10 cellular contexts compared by ENCODE assay signal in genomic region chr2:160039166-160039903, GRCh38. TPM values are rescaled to one million over a fixed set of nuclear protein-coding genes. Genes with fewer than 3 reads are reported as not detected.
DNase-seq lines count a peak whose midpoint lies in the region; ATAC-seq, FAIRE-seq and TF ChIP-seq lines count a peak whose summit lies in the region.
"Had no signal": no experiment of that assay in that cellular context is flagged by ENCODE, and none has a peak within 500 bp of the region (broad histone marks: within the 10 kb centered on the region; RNA-seq: fewer than 3 reads in every experiment).

No MANE protein-coding gene starts in this region.

- H2BK15ac ChIP-seq in mesendoderm (replicated peaks; ENCODE audit: low read depth): no peak overlapping the region

- H3K18ac ChIP-seq in mesendoderm (ENCODE audit: low read length): no peak overlapping the region

- no peak overlapping the region for H2AK5ac ChIP-seq in mesendoderm (ENCODE audit: low read length)

- H3K23ac ChIP-seq in mesendoderm (ENCODE audit: low read length): no peak overlapping the region

- no peaks in the 10 kb centered on the region for H3K79me2 ChIP-seq in mesendoderm (ENCODE audit: control insufficient read depth, insufficient read depth, low read length)

- no CpG with 5 or more reads among the region's 6 CpGs for WGBS in mesendoderm (ENCODE audit: extremely low coverage, insufficient coverage, low lambda C conversion rate)

- TF ChIP-seq CTCF in bronchial epithelial cell (IDR thresholded peaks at IDR 0.05; ENCODE audit: insufficient read depth, low read length, severe bottlenecking): no peak

- H3K36me3 ChIP-seq in bronchial epithelial cell (ENCODE audit: control insufficient read depth, insufficient read depth, low read length): peaks cover 2% of the 10 kb centered on the region
- no peaks in the 10 kb centered on the region for H3K36me3 ChIP-seq in mesendoderm (ENCODE audit: control insufficient read depth, insufficient read depth, low read length)

- no peak for TF ChIP-seq POLR2A in GM12892 (IDR thresholded peaks at IDR 0.05; ENCODE audit: low read depth, low read length)

- H3K4ac ChIP-seq in mesendoderm (ENCODE audit: low read depth, low read length): no peak overlapping the region

- H3K56ac ChIP-seq in mesendoderm (ENCODE audit: low read length): no peak overlapping the region

- H4K5ac ChIP-seq in mesendoderm (ENCODE audit: low read length): no peak overlapping the region

- H3K4me2 ChIP-seq in mesendoderm (ENCODE audit: low read length): no peak overlapping the region

- no peaks in the 10 kb centered on the region for H3K27me3 ChIP-seq in bronchial epithelial cell (ENCODE audit: control insufficient read depth, insufficient read depth, low read length)
- no peaks in the 10 kb centered on the region for H3K27me3 ChIP-seq in mesendoderm (ENCODE audit: insufficient read depth, low read length, poor library complexity)

- H3K4me3 ChIP-seq in bronchial epithelial cell (ENCODE audit: low read depth, low read length) (no peak overlapping the region), mesendoderm (ENCODE audit: low read length) (no peak overlapping the region)
- H3K4me3 ChIP-seq: psoas muscle had no signal

- H3K9ac ChIP-seq in mesendoderm (ENCODE audit: low read length): no peak overlapping the region

- H3K4me1 ChIP-seq in mesendoderm (ENCODE audit: control insufficient read depth, low read depth, low read length): no peaks in the 10 kb centered on the region

- FAIRE-seq in bronchial epithelial cell (lab: Jason Lieb, UNC) (no peak), GM12892 (lab: Jason Lieb, UNC) (no peak)

- H2BK5ac ChIP-seq in mesendoderm (ENCODE audit: low read length): no peak overlapping the region

- H4K8ac ChIP-seq in mesendoderm (ENCODE audit: low read depth, low read length): no peak overlapping the region

- H3K79me1 ChIP-seq in mesendoderm (ENCODE audit: low read length): no peaks in the 10 kb centered on the region

- no peak overlapping the region for H3K27ac ChIP-seq in mesendoderm (ENCODE audit: low read depth, low read length)
- H3K27ac ChIP-seq: psoas muscle had no signal

- no peak overlapping the region for H2BK120ac ChIP-seq in mesendoderm (ENCODE audit: low read depth, low read length)

- no peak for ATAC-seq in GM21515 (IDR thresholded peaks at IDR 0.05; ENCODE audit: unreplicated experiment)
- ATAC-seq: activated T-helper 17 cell treated with anti-CD3 and anti-CD28 coated beads, Interleukin-2, amount 50 U/mL, for 72 hours; psoas muscle had no signal

- DNase-seq in DMS153 (lab: John Stamatoyannopoulos, UW) (peak; percentile 66), NCI-H2029 treated with DMSO at 0.1 percent for 48 hours (lab: John Stamatoyannopoulos, UW) (peak; percentile 90), bronchial epithelial cell (ENCODE audit: low read depth) (peak; percentile 67), mucosa of gallbladder (ENCODE audit: low spot score) (peak; percentile 50), GM12892 (ENCODE audit: insufficient read length) (no peak), ecto neural progenitor cell (ENCODE audit: low spot score) (no peak), mesendoderm (no peak)
- DNase-seq: psoas muscle had no signal

RNA-seq across cellular contexts. Expression of gene PLA2R1, which starts 23.1 kb away (rescaled TPM):
- total RNA-seq in bronchial epithelial cell (2.1 and 4.5 TPM in 2 replicates), mucosa of gallbladder (45.0 TPM)
- polyA plus RNA-seq in GM12892 (2012; ENCODE audit: missing spikeins): 0.02 TPM
- polyA plus RNA-seq in mesendoderm (2013, experiment 1 of 2): 0.14 TPM
- 0.17 TPM for polyA plus RNA-seq in mesendoderm (2013, experiment 2 of 2)

Comparison
In these comparisons a context has a peak if more than half of its experiments do, and no peak if none do; other contexts are left out.
1. DNase-seq: peak in DMS153 (single experiment), NCI-H2029 treated with DMSO at 0.1 percent for 48 hours (single experiment), bronchial epithelial cell (single experiment) and mucosa of gallbladder (single experiment); none in GM12892 (single experiment), ecto neural progenitor cell (single experiment) and mesendoderm (single experiment).